ENCODE assay signal across 11 cellular contexts in genomic region chr7:76108540-76109233, GRCh38.
DNase-seq lines count a peak whose midpoint lies in the region; ATAC-seq and TF ChIP-seq lines count a peak whose summit lies in the region.
"Had no signal": no experiment of that assay in that cellular context is flagged by ENCODE, and none has a peak within 500 bp of the region (broad histone marks: within the 10 kb centered on the region; RNA-seq: fewer than 3 reads in every experiment).

No MANE protein-coding gene starts in this region.

- TF ChIP-seq CTCF in breast epithelium (IDR thresholded peaks at IDR 0.05) (no peak), MCF 10A (IDR thresholded peaks at IDR 0.05; ENCODE audit: unreplicated experiment) (no peak), VCaP (conservative IDR thresholded peaks at IDR 0.05) (no peak)
- TF ChIP-seq CTCF in CD4-positive, alpha-beta T cell (IDR thresholded peaks at IDR 0.05) = no peak

- H3K9me3 Mint-ChIP-seq in MCF 10A (ENCODE audit: unreplicated experiment) = no peaks in the 10 kb centered on the region
- H3K9me3 Mint-ChIP-seq in CD4-positive, alpha-beta T cell = no peaks in the 10 kb centered on the region

- ATAC-seq in aorta (ENCODE audit: low FRiP score) (peak; percentile 62), HG02981 (IDR thresholded peaks at IDR 0.05; ENCODE audit: unreplicated experiment) (no peak), HG03095 (IDR thresholded peaks at IDR 0.05; ENCODE audit: unreplicated experiment) (no peak)
- ATAC-seq in CD4-positive, alpha-beta T cell (ENCODE audit: poor library complexity) = no peak

- BruUV-seq in MCF 10A (replicated peaks; lab: Mats Ljungman, UMichigan) = no TSS peak

- CTCF ChIA-PET in MCF 10A (lab: Yijun Ruan, JAX) = no interaction called here
- CTCF ChIA-PET in CD4-positive, alpha-beta T cell (lab: Charles Lee) = no interaction called here

- peak; percentile 46 to 67 for DNase-seq in breast epithelium (ENCODE audit: low spot score in 2 of 2)
- DNase-seq in MCF 10A (ENCODE audit: unreplicated experiment) = no peak
- DNase-seq in kidney tubule cell (ENCODE audit: low spot score) = peak; percentile 64
- peak in 1 of 2 donors; percentile 54 for DNase-seq in aorta
- no peak for DNase-seq in CD4-positive, alpha-beta T cell
- DNase-seq: activated CD8-positive, alpha-beta memory T cell treated with anti-CD3 and anti-CD28 coated beads, Interleukin-2, amount 50 U/mL, for 4 hours; effector memory CD4-positive, alpha-beta T cell had no signal

- no peaks in the 10 kb centered on the region for H3K27me3 Mint-ChIP-seq in MCF 10A (ENCODE audit: insufficient read depth, unreplicated experiment)
- no peaks in the 10 kb centered on the region for H3K27me3 Mint-ChIP-seq in CD4-positive, alpha-beta T cell

- peak overlapping the region in 1 of 3 donors; percentile 12 for H3K4me3 ChIP-seq in breast epithelium
- H3K4me3 ChIP-seq in aorta (ENCODE audit: low read length in 2 of 2) = no peak overlapping the region

- WGBS in aorta, 2 donors = 52 to 58% methylated on average over 11 of the region's 11 CpGs

- H3K4me1 Mint-ChIP-seq in MCF 10A (ENCODE audit: insufficient read depth, unreplicated experiment) = peaks cover 13% of the 10 kb centered on the region
- no peaks in the 10 kb centered on the region for H3K4me1 Mint-ChIP-seq in CD4-positive, alpha-beta T cell (ENCODE audit: low read depth)

- TF ChIP-seq POLR2A in breast epithelium (IDR thresholded peaks at IDR 0.05) = no peak

- no peaks in the 10 kb centered on the region for H3K27me3 ChIP-seq in breast epithelium
- H3K27me3 ChIP-seq in aorta (ENCODE audit: control insufficient read depth in 1 of 2, insufficient read depth in 2 of 2, low read length in 1 of 2) = no peaks in the 10 kb centered on the region
- no peaks in the 10 kb centered on the region for H3K27me3 ChIP-seq in CD4-positive, alpha-beta T cell (ENCODE audit: control insufficient read depth, insufficient read depth, low read length)
- H3K27me3 ChIP-seq: neutrophil had no signal

- H3K27ac Mint-ChIP-seq in MCF 10A (ENCODE audit: low read depth, unreplicated experiment) = no peak overlapping the region
- no peak overlapping the region for H3K27ac Mint-ChIP-seq in CD4-positive, alpha-beta T cell

- intact Hi-C loops in breast epithelium (cut with DNase I; ENCODE audit: low total_unique reads) = no loop called here
- intact Hi-C loops in MCF 10A (cut with micrococcal nuclease) = no loop called here
- intact Hi-C loops in aorta (cut with DNase I) = no loop called here
- intact Hi-C loops in CD4-positive, alpha-beta T cell (cut with DNase I, micrococcal nuclease) = loop anchor here in 1 of 2 experiments (10.0 kb wide), 1 partner anchor 434 kb away; no protein-coding TSS in a partner anchor

- no peaks in the 10 kb centered on the region for H3K36me3 ChIP-seq in breast epithelium
- H3K36me3 ChIP-seq in aorta (ENCODE audit: control insufficient read depth in 1 of 2, insufficient read depth in 2 of 2, low read length in 1 of 2) = no peaks in the 10 kb centered on the region
- H3K36me3 ChIP-seq: neutrophil had no signal

- H3K9me3 ChIP-seq in breast epithelium = no peaks in the 10 kb centered on the region
- H3K9me3 ChIP-seq in aorta (ENCODE audit: control insufficient read depth, low read length) = no peaks in the 10 kb centered on the region
- no peaks in the 10 kb centered on the region for H3K9me3 ChIP-seq in CD4-positive, alpha-beta T cell (ENCODE audit: control insufficient read depth, low read length)
- H3K9me3 ChIP-seq: neutrophil had no signal

- H3K4me3 Mint-ChIP-seq in MCF 10A (ENCODE audit: unreplicated experiment) = no peak overlapping the region
- H3K4me3 Mint-ChIP-seq in CD4-positive, alpha-beta T cell = no peak overlapping the region

- H3K27ac ChIP-seq in breast epithelium (peak overlapping the region; percentile 76 to 79), VCaP (peak overlapping the region; percentile 98), aorta (ENCODE audit: low read depth in 1 of 2, low read length in 2 of 2) (no peak overlapping the region)
- no peak overlapping the region for H3K27ac ChIP-seq in CD4-positive, alpha-beta T cell (ENCODE audit: low read depth, low read length)
- H3K27ac ChIP-seq: neutrophil had no signal

- no peaks in the 10 kb centered on the region for H3K36me3 Mint-ChIP-seq in MCF 10A (ENCODE audit: insufficient read depth, unreplicated experiment)
- H3K36me3 Mint-ChIP-seq in CD4-positive, alpha-beta T cell (ENCODE audit: low read depth) = no peaks in the 10 kb centered on the region

- POLR2A ChIA-PET in MCF 10A (lab: Yijun Ruan, JAX) = no interaction called here
- POLR2A ChIA-PET in CD4-positive, alpha-beta T cell (lab: Charles Lee) = no interaction called here

- no peaks in the 10 kb centered on the region for H3K4me1 ChIP-seq in breast epithelium
- H3K4me1 ChIP-seq in aorta (ENCODE audit: control insufficient read depth in 1 of 2, insufficient read depth in 2 of 2, low read length in 2 of 2) = no peaks in the 10 kb centered on the region

Comparison
In these comparisons a context has a peak if more than half of its experiments do, and no peak if none do; other contexts are left out.
1. DNase-seq: peak in breast epithelium (2 of 2) and kidney tubule cell (single experiment); none in MCF 10A (single experiment) and CD4-positive, alpha-beta T cell (0 of 10).
2. H3K27ac ChIP-seq: peak in breast epithelium (2 of 2) and VCaP (single experiment); none in aorta (0 of 2) and CD4-positive, alpha-beta T cell (single experiment).